12 cellular contexts compared by ENCODE assay signal in the genomic region with DNA sequence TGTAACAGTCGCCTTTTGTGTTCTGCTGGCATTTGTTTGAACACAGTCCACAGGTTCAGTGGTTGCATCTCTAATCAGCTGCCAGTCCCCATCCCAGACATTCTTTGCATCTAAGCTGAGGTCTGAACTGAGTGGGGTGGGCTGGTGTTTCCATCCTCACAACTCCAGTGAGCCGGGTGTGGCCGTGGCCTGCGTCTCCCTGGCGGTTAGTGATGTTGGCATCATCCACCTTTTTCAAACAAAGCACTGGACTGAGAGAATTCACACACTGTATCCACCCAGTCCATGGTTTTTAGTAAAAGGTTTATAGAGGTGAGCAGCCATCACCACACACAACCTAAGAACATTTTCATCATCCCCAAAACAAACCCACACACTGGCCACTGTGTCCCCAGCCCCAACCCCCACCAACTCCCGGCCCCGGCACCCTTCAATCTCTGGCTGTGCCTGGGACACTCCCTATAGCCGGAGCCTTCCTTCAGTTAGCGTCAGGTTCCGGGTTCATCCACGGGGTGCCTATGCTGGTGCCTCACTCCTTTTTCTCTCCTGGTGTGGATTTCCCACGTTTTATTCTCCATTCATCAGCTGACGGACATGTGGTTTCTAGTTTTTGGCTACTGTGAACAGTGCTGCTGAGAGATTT.
"Had no signal": no experiment of that assay in that cellular context is flagged by ENCODE, and none has a peak within 500 bp of the region (broad histone marks: within the 10 kb centered on the region; RNA-seq: fewer than 3 reads in every experiment).

No MANE protein-coding gene starts in this region.

- DNase-seq: activated CD4-positive, alpha-beta T cell treated with anti-CD3 and anti-CD28 coated beads for 4 hours; activated CD8-positive, alpha-beta T cell treated with anti-CD3 and anti-CD28 coated beads, Interleukin-2, amount 10 ng/mL, durations not matched to agents 7 days and 5 days; activated gamma-delta T cell treated with Interleukin-2 at 50 U/mL for 16 hours; foreskin keratinocyte; natural killer cell; stimulated activated CD4-positive, alpha-beta T cell treated with anti-CD3 and anti-CD28 coated beads, Interleukin-4, amount 100 ng/mL, for 1 hour; stimulated activated CD8-positive, alpha-beta memory T cell treated with anti-CD3 and anti-CD28 coated beads, Interleukin-4, amount 100 ng/mL, for 48 hours; thyroid gland had no signal

- H3K9me3 ChIP-seq: left lung, thyroid gland, vagina had no signal

- ATAC-seq: activated CD8-positive, alpha-beta T cell treated with anti-CD3 and anti-CD28 coated beads, Interleukin-2, amount 10 ng/mL, durations not matched to agents 7 days and 5 days; foreskin keratinocyte; left lung; natural killer cell had no signal

- FAIRE-seq: colon, islet of Langerhans had no signal

- H3K4me1 ChIP-seq: foreskin keratinocyte had no signal

- H3K27ac ChIP-seq: foreskin keratinocyte, left lung, thyroid gland, vagina had no signal

- H3K27me3 ChIP-seq: foreskin keratinocyte, left lung, thyroid gland, vagina had no signal

- H3K4me3 ChIP-seq: left lung, thyroid gland, vagina had no signal
